8 cellular contexts compared by ENCODE assay signal in the genomic region with DNA sequence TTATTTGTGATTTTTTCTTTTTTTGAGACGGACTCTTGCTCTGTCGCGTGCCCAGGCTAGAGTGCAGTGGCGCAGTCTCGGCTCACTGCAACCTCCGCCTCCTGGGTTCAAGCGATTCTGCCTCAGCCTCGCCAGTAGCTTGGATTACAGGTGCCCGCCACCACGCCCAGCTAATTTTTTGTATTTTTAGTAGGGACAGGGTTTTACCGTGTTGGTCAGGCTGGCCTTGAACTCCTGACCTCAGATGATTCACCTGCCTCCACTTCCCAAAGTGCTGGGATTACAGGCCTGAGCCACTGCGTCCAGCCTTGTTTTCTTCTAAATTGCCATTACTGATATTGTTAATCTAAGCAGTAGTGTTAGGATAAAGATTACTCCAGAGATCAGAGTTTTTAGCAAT. TPM values are rescaled to one million over a fixed set of nuclear protein-coding genes. Genes with fewer than 3 reads are reported as not detected.
DNase-seq lines count a peak whose midpoint lies in the region; ATAC-seq and TF ChIP-seq lines count a peak whose summit lies in the region.
"Not testable (repeated sequence)": the region's sequence is repeated elsewhere in the genome, so short reads cannot be mapped to it uniquely, and the experiment has no call there.

No MANE protein-coding gene starts in this region.

- not testable (repeated sequence) for H2AFZ ChIP-seq in OCI-LY1 (ENCODE audit: low read length)

- H3K4me3 ChIP-seq in GM08714 (ENCODE audit: low read length), result peak overlapping the region; percentile 84
- peak overlapping the region; percentile 90 for H3K4me3 ChIP-seq in OCI-LY1 (ENCODE audit: low read depth, low read length, poor library complexity, severe bottlenecking)
- peak overlapping the region; percentile 80 to 95 for H3K4me3 ChIP-seq in gastroesophageal sphincter
- peak overlapping the region; percentile 46 to 88 for H3K4me3 ChIP-seq in mucosa of rectum (ENCODE audit: low read length in 2 of 2)
- peak overlapping the region in 3 of 4 donors; percentile 76 to 88 (median 88) for H3K4me3 ChIP-seq in sigmoid colon
- H3K4me3 ChIP-seq in urinary bladder (ENCODE audit: low read depth, low read length), result peak overlapping the region; percentile 17

- 71 to 72% methylated on average over 10 to 12 of the region's 12 CpGs for WGBS in gastroesophageal sphincter (ENCODE audit: low coverage in 1 of 2), 2 donors
- 50 to 68% methylated on average over 12 of the region's 12 CpGs for WGBS in sigmoid colon, 2 donors
- 72% methylated on average over 12 of the region's 12 CpGs for whole genome bisulfite sequencing in urinary bladder

- TF ChIP-seq EP300 in gastroesophageal sphincter (IDR thresholded peaks at IDR 0.05); sigmoid colon (IDR thresholded peaks at IDR 0.05): not testable (repeated sequence)

- not testable (repeated sequence) for H3K27me3 Mint-ChIP-seq in activated T-cell treated with anti-CD3 and anti-CD28 coated beads, Interleukin-2, amount 50 U/mL, for 24 hours; chondrocyte (ENCODE audit: low read depth)

- H3K4me1 ChIP-seq in OCI-LY1 (ENCODE audit: insufficient read depth, low read length, severe bottlenecking) (peaks cover 52% of the 10 kb centered on the region), gastroesophageal sphincter (peaks cover 0 to 78% (median 35%) of the 10 kb centered on the region in 3 donors), mucosa of rectum (ENCODE audit: control insufficient read depth in 2 of 2, insufficient read depth in 2 of 2, low read length in 2 of 2) (peaks cover 28 to 30% of the 10 kb centered on the region in 2 donors), sigmoid colon (peaks cover 0 to 78% (median 68%) of the 10 kb centered on the region in 4 donors)
- not testable (repeated sequence) for H3K4me1 ChIP-seq in urinary bladder (ENCODE audit: insufficient read depth)

- intact Hi-C loops in sigmoid colon (cut with DNase I), result loop anchor here (5.0 kb wide), 1 partner anchor 1871 kb away; a partner anchor contains a TSS

- not testable (repeated sequence) for ATAC-seq in gastroesophageal sphincter

- peaks cover 60% of the 10 kb centered on the region for H3K4me1 Mint-ChIP-seq in activated T-cell treated with anti-CD3 and anti-CD28 coated beads, Interleukin-2, amount 50 U/mL, for 24 hours (ENCODE audit: low read depth)
- H3K4me1 Mint-ChIP-seq in chondrocyte (ENCODE audit: low read depth), result peaks cover 60% of the 10 kb centered on the region

- not testable (repeated sequence) for DNase-seq in activated T-cell treated with anti-CD3 and anti-CD28 coated beads, Interleukin-2, amount 50 U/mL, for 24 hours; chondrocyte (ENCODE audit: low spot score); sigmoid colon

- peaks cover 80% of the 10 kb centered on the region for H3K36me3 Mint-ChIP-seq in activated T-cell treated with anti-CD3 and anti-CD28 coated beads, Interleukin-2, amount 50 U/mL, for 24 hours (ENCODE audit: low read depth)
- not testable (repeated sequence) for H3K36me3 Mint-ChIP-seq in chondrocyte (ENCODE audit: low read depth)

- peaks cover 92% of the 10 kb centered on the region for H3K79me2 ChIP-seq in OCI-LY1 (ENCODE audit: insufficient read depth, low read length)

- not testable (repeated sequence) for H3K27me3 ChIP-seq in OCI-LY1 (ENCODE audit: insufficient read depth, low read length); gastroesophageal sphincter; mucosa of rectum (ENCODE audit: control insufficient read depth in 2 of 2, insufficient read depth in 2 of 2, low read length in 2 of 2); sigmoid colon

- H3K27ac Mint-ChIP-seq in activated T-cell treated with anti-CD3 and anti-CD28 coated beads, Interleukin-2, amount 50 U/mL, for 24 hours, result peak overlapping the region; percentile 2
- H3K27ac Mint-ChIP-seq in chondrocyte (ENCODE audit: unreplicated experiment), result peak overlapping the region; percentile 96

- TF ChIP-seq CTCF in OCI-LY1 (IDR thresholded peaks at IDR 0.05; ENCODE audit: low read length); chondrocyte (IDR thresholded peaks at IDR 0.05); gastroesophageal sphincter (IDR thresholded peaks at IDR 0.05); sigmoid colon (IDR thresholded peaks at IDR 0.05): not testable (repeated sequence)

- H3K9me3 Mint-ChIP-seq in activated T-cell treated with anti-CD3 and anti-CD28 coated beads, Interleukin-2, amount 50 U/mL, for 24 hours; chondrocyte (ENCODE audit: low read depth): not testable (repeated sequence)

- not testable (repeated sequence) for H4K20me1 ChIP-seq in OCI-LY1 (ENCODE audit: insufficient read depth, low read length)

- H3F3A ChIP-seq in OCI-LY1 (ENCODE audit: insufficient read depth, low read length), result not testable (repeated sequence)

- not testable (repeated sequence) for H3K9me2 ChIP-seq in OCI-LY1 (ENCODE audit: low read depth, low read length)

- not testable (repeated sequence) for H3K9me3 ChIP-seq in OCI-LY1 (ENCODE audit: low read length); gastroesophageal sphincter; mucosa of rectum (ENCODE audit: control insufficient read depth in 2 of 2, low read length in 2 of 2); sigmoid colon

- H3K9ac ChIP-seq in OCI-LY1 (ENCODE audit: low read length) (peak overlapping the region; percentile 47), mucosa of rectum (ENCODE audit: low read depth in 1 of 2, low read length in 2 of 2) (peak overlapping the region in 1 of 2 donors; percentile 42)

- H3K27ac ChIP-seq in OCI-LY1 (ENCODE audit: low read depth, low read length, poor library complexity, severe bottlenecking) (peak overlapping the region; percentile 50), gastroesophageal sphincter (peak overlapping the region in 3 of 4 donors; percentile 8 to 48 (median 29)), sigmoid colon (peak overlapping the region in 3 of 4 donors; percentile 41 to 100 (median 95))
- H3K27ac ChIP-seq in mucosa of rectum (ENCODE audit: low read depth in 2 of 2, low read length in 2 of 2); urinary bladder (ENCODE audit: low read depth): not testable (repeated sequence)

- H3K36me3 ChIP-seq in OCI-LY1 (ENCODE audit: insufficient read depth, low read length), result peaks cover 44% of the 10 kb centered on the region
- not testable (repeated sequence) for H3K36me3 ChIP-seq in gastroesophageal sphincter; mucosa of rectum (ENCODE audit: control insufficient read depth in 2 of 2, insufficient read depth in 2 of 2, low read length in 2 of 2); sigmoid colon; urinary bladder (ENCODE audit: insufficient read depth)

- H3K4me3 Mint-ChIP-seq in activated T-cell treated with anti-CD3 and anti-CD28 coated beads, Interleukin-2, amount 50 U/mL, for 24 hours, result peak overlapping the region; percentile 95
- H3K4me3 Mint-ChIP-seq in chondrocyte (ENCODE audit: unreplicated experiment), result peak overlapping the region; percentile 95

- peak overlapping the region; percentile 90 for H3K4me2 ChIP-seq in OCI-LY1 (ENCODE audit: low read length)

- TF ChIP-seq POLR2A in gastroesophageal sphincter (IDR thresholded peaks at IDR 0.05); sigmoid colon (IDR thresholded peaks at IDR 0.05): not testable (repeated sequence)

RNA-seq across cellular contexts. Expression of a gene that starts 4.4 kb away (rescaled TPM):
- total RNA-seq in chondrocyte, result 40.7 to 49.3 TPM (median 45.6 TPM) in 3 replicates
- total RNA-seq in gastroesophageal sphincter, result 10 to 100 TPM; 42.0 to 73.3 (median 62.7) TPM
- total RNA-seq in sigmoid colon, result 10 to 100 TPM; 52.3 to 69.2 (median 59.7) TPM
- 10 to 100 TPM; 32.4 to 51.6 (median 45.3) TPM for polyA plus RNA-seq in sigmoid colon
- total RNA-seq in urinary bladder, result 174 TPM
- 41.4 TPM for polyA plus RNA-seq in urinary bladder

Comparison
In these comparisons a context has a peak if more than half of its experiments do, and no peak if none do; other contexts are left out.
1. H3K4me3 ChIP-seq: peak in every context shown above with its lines; median percentile 90 in OCI-LY1; 88 in sigmoid colon; 88 in gastroesophageal sphincter; 84 in GM08714; 67 in mucosa of rectum; 17 in urinary bladder.